In genomic region chr1:165631403-165632151, GRCh38 we compare ENCODE assay signal across 8 cellular contexts. TPM values are rescaled to one million over a fixed set of nuclear protein-coding genes. Genes with fewer than 3 reads are reported as not detected.
DNase-seq lines count a peak whose midpoint lies in the region; ATAC-seq and TF ChIP-seq lines count a peak whose summit lies in the region.

No MANE protein-coding gene starts in this region.

- H3K4me3 ChIP-seq in BE2C (ENCODE audit: low read depth, low read length) (peak overlapping the region; percentile 68), PC-3 (ENCODE audit: low read length) (peak overlapping the region; percentile 90), gastroesophageal sphincter (peak overlapping the region; percentile 67 to 77), urinary bladder (ENCODE audit: low read depth, low read length) (peak overlapping the region; percentile 89)

- H3K27me3 ChIP-seq in BE2C (no peaks in the 10 kb centered on the region), PC-3 (ENCODE audit: low read length) (no peaks in the 10 kb centered on the region), gastroesophageal sphincter (no peaks in the 10 kb centered on the region)

- peak overlapping the region; percentile 84 for H2AFZ ChIP-seq in PC-3 (ENCODE audit: low read length)

- BruUV-seq in PC-3 (replicated peaks; lab: Mats Ljungman, UMichigan) = no TSS peak

- intact Hi-C loops in PC-3 (cut with micrococcal nuclease) = loop anchor here (1.0 to 10.0 kb wide), 5 partner anchors 30 to 193 kb away; partner anchors contain the start of genes ALDH9A1 and UCK2

- TF ChIP-seq CTCF in BE2C (IDR thresholded peaks at IDR 0.05; ENCODE audit: low read depth, low read length) (no peak), PC-3 (conservative IDR thresholded peaks at IDR 0.05; ENCODE audit: low read depth, low read length) (peak; percentile 52; the same call in 1 of the 2 replicates), gastroesophageal sphincter (IDR thresholded peaks at IDR 0.05) (peak in 2 of 4 experiments; percentile 4 to 31), omental fat pad (IDR thresholded peaks at IDR 0.05) (no peak)

- H3K4me1 ChIP-seq in BE2C (no peaks in the 10 kb centered on the region), PC-3 (ENCODE audit: insufficient read depth, low read length) (peaks cover 37% of the 10 kb centered on the region), gastroesophageal sphincter (peaks cover 5 to 55% (median 24%) of the 10 kb centered on the region in 3 donors), urinary bladder (ENCODE audit: insufficient read depth) (peaks cover 1% of the 10 kb centered on the region)

- ATAC-seq in GM18868 (IDR thresholded peaks at IDR 0.05; ENCODE audit: unreplicated experiment) = peak; percentile 52
- ATAC-seq in HG03139 (IDR thresholded peaks at IDR 0.05; ENCODE audit: unreplicated experiment) = peak; percentile 30
- peak; percentile 67 for ATAC-seq in PC-3
- peak; percentile 32 for ATAC-seq in gastroesophageal sphincter
- peak; percentile 66 for ATAC-seq in omental fat pad (ENCODE audit: low FRiP score)

- H3K9ac ChIP-seq in PC-3 (ENCODE audit: low read length) = peak overlapping the region; percentile 76

- 0 out of 2 replicates have a peak, but pooled peaks cover 6% of the 10 kb centered on the region for H4K20me1 ChIP-seq in PC-3 (ENCODE audit: low read length)

- CTCF ChIA-PET in PC-3 (lab: Charles Lee) = interaction anchor here (0.6 to 1.4 kb wide), 5 partner anchors 30 to 129 kb away, joined by 3 to 8 read pairs (median 4); partner anchors contain the start of gene ALDH9A1

- H3K79me2 ChIP-seq in PC-3 (ENCODE audit: low read length) = peaks cover 44% of the 10 kb centered on the region

- peak in 1 of 2 donors; percentile 4 for TF ChIP-seq POLR2A in gastroesophageal sphincter (IDR thresholded peaks at IDR 0.05)

- DNase-seq in BE2C (peak; percentile 44), PC-3 (peak; percentile 92), omental fat pad (ENCODE audit: low spot score) (peak; percentile 32)
- DNase-seq in activated T-helper 9 cell treated with anti-CD3 and anti-CD28 coated beads, Interleukin-2, amount 50 U/mL, for 16 hours (ENCODE audit: low read depth) = peak; percentile 23

- no peaks in the 10 kb centered on the region for H3F3A ChIP-seq in PC-3 (ENCODE audit: low read length, unreplicated experiment)

- H3K27ac ChIP-seq in PC-3 (ENCODE audit: low read length) = peak overlapping the region; percentile 84
- peak overlapping the region; percentile 64 to 98 (median 92) for H3K27ac ChIP-seq in gastroesophageal sphincter
- H3K27ac ChIP-seq in urinary bladder (ENCODE audit: low read depth) = peak overlapping the region; percentile 77

- H3K36me3 ChIP-seq in BE2C (no peaks in the 10 kb centered on the region), PC-3 (ENCODE audit: low read depth, low read length) (peaks cover 3% of the 10 kb centered on the region; the same call in 1 of the 2 replicates), gastroesophageal sphincter (no peaks in the 10 kb centered on the region), urinary bladder (ENCODE audit: insufficient read depth) (no peaks in the 10 kb centered on the region)

- no peak for TF ChIP-seq EP300 in gastroesophageal sphincter (IDR thresholded peaks at IDR 0.05)

- WGBS in gastroesophageal sphincter (ENCODE audit: low coverage in 1 of 2), 2 donors = 0% methylated on average over 4 to 22 of the region's 28 CpGs
- under 1% methylated on average over 28 of the region's 28 CpGs for WGBS in urinary bladder

- H3K4me2 ChIP-seq in PC-3 (ENCODE audit: low read length) = peak overlapping the region; percentile 97

- H3K9me2 ChIP-seq in PC-3 (replicated peaks; ENCODE audit: low read length) = no peaks in the 10 kb centered on the region

- POLR2A ChIA-PET in PC-3 (lab: Charles Lee; ENCODE audit: unreplicated experiment) = interaction anchor here (0.6 to 0.8 kb wide), 4 partner anchors 16 to 256 kb away, joined by 3 to 5 read pairs (median 4); no protein-coding TSS in a partner anchor

- H3K9me3 ChIP-seq in BE2C = no peaks in the 10 kb centered on the region
- no peaks in the 10 kb centered on the region for H3K9me3 ChIP-seq in PC-3 (ENCODE audit: low read length)
- no peaks in the 10 kb centered on the region for H3K9me3 ChIP-seq in gastroesophageal sphincter

RNA-seq across cellular contexts. Expression of gene MGST3, which starts 0.5 kb away (rescaled TPM):
- 86.5 TPM for polyA plus RNA-seq in BE2C (2012; ENCODE audit: insufficient read depth, insufficient read length, low read depth)
- total RNA-seq in PC-3 (2014; rRNA removed) (117 and 168 TPM in 2 replicates), gastroesophageal sphincter (100 to 1,000 TPM; 190 to 236 (median 230) TPM), omental fat pad (100 to 1,000 TPM; 250 to 616 (median 291) TPM), urinary bladder (166 TPM)
- 208 TPM for polyA plus RNA-seq in urinary bladder

Comparison
In these comparisons a context has a peak if more than half of its experiments do, and no peak if none do; other contexts are left out.
1. Peak in every context shown above with its lines: DNase-seq, ATAC-seq, H3K4me3 ChIP-seq and H3K27ac ChIP-seq.
2. DNase-seq: peak in every context shown above with its lines; median percentile 92 in PC-3; 44 in BE2C; 32 in omental fat pad; 23 in activated T-helper 9 cell treated with anti-CD3 and anti-CD28 coated beads, Interleukin-2, amount 50 U/mL, for 16 hours.